ENCODE assay signal across 26 cellular contexts in genomic region chr13:43758834-43759233, GRCh38. TPM values are rescaled to one million over a fixed set of nuclear protein-coding genes. Genes with fewer than 3 reads are reported as not detected.
DNase-seq lines count a peak whose midpoint lies in the region; ATAC-seq and TF ChIP-seq lines count a peak whose summit lies in the region.
"Had no signal": no experiment of that assay in that cellular context is flagged by ENCODE, and none has a peak within 500 bp of the region (broad histone marks: within the 10 kb centered on the region; RNA-seq: fewer than 3 reads in every experiment).

No MANE protein-coding gene starts in this region.

- H3K9me3 ChIP-seq in upper lobe of left lung, result no peaks in the 10 kb centered on the region
- H3K9me3 ChIP-seq: sigmoid colon had no signal

- no peak for TF ChIP-seq EP300 in upper lobe of left lung (IDR thresholded peaks at IDR 0.05)

- WGBS in upper lobe of left lung, 2 donors, result 73 to 78% methylated on average over 1 of the region's 1 CpG

- TF ChIP-seq CTCF in GM13977 (IDR thresholded peaks at IDR 0.05; ENCODE audit: extremely low read depth, insufficient read depth, missing control alignments) (no peak), LNCaP clone FGC (IDR thresholded peaks at IDR 0.05; ENCODE audit: control insufficient read depth, extremely low read depth, insufficient read depth) (no peak), upper lobe of left lung (IDR thresholded peaks at IDR 0.05) (no peak)

- no peak for TF ChIP-seq POLR2A in upper lobe of left lung (IDR thresholded peaks at IDR 0.05)

- H3K27me3 ChIP-seq in upper lobe of left lung, result no peaks in the 10 kb centered on the region
- H3K27me3 ChIP-seq: dorsolateral prefrontal cortex, foreskin keratinocyte, sigmoid colon had no signal

- peak; percentile 67 for ATAC-seq in GM21717 (IDR thresholded peaks at IDR 0.05; ENCODE audit: unreplicated experiment)
- no peak for ATAC-seq in HG03196 (IDR thresholded peaks at IDR 0.05; ENCODE audit: unreplicated experiment)
- ATAC-seq in HG02884 (IDR thresholded peaks at IDR 0.05; ENCODE audit: unreplicated experiment), result no peak
- ATAC-seq in upper lobe of left lung (ENCODE audit: low FRiP score in 2 of 2), result no peak
- ATAC-seq: activated CD8-positive, alpha-beta T cell treated with anti-CD3 and anti-CD28 coated beads for 36 hours; foreskin keratinocyte; naive thymus-derived CD8-positive, alpha-beta T cell had no signal

- in situ Hi-C loops in GM13977 (cut with MboI; ENCODE audit: low pct_unique_long_range_greater_than_20kb, low sequenced_read_pairs, unreplicated experiment), result no loop called here

- H3K36me3 ChIP-seq in upper lobe of left lung, result no peaks in the 10 kb centered on the region
- H3K36me3 ChIP-seq: sigmoid colon had no signal

- no peaks in the 10 kb centered on the region for H3K4me1 ChIP-seq in upper lobe of left lung
- H3K4me1 ChIP-seq: foreskin keratinocyte, parathyroid adenoma had no signal

- H3K4me3 ChIP-seq in LNCaP clone FGC (ENCODE audit: low read depth, low read length) (no peak overlapping the region), upper lobe of left lung (no peak overlapping the region)
- H3K4me3 ChIP-seq: dorsolateral prefrontal cortex, sigmoid colon had no signal

- DNase-seq in GM13977 (ENCODE audit: low spot score) (peak; percentile 21), GM19238 (ENCODE audit: insufficient read length, low spot score) (peak; percentile 13), LNCaP clone FGC (ENCODE audit: low read depth) (peak; percentile 85), NCI-H1694 (lab: John Stamatoyannopoulos, UW) (no peak), upper lobe of left lung (no peak)
- DNase-seq: activated CD8-positive, alpha-beta T cell treated with anti-CD3 and anti-CD28 coated beads for 36 hours; activated naive CD4-positive, alpha-beta T cell treated with anti-CD3 and anti-CD28 coated beads, Interleukin-2, amount 50 U/mL, for 16 hours; activated T-cell treated with anti-CD3 and anti-CD28 coated beads, Interleukin-2, amount 50 U/mL, for 24 hours; aorta; central memory CD4-positive, alpha-beta T cell; DMS 273 treated with DMSO at 0.1 percent for 48 hours; dorsolateral prefrontal cortex; foreskin keratinocyte; GF-D8; HCEC 1CT; hippocampal formation; naive thymus-derived CD8-positive, alpha-beta T cell; NCI-H1436; NCI-H2227 treated with DMSO at 0.1 percent for 48 hours; sigmoid colon; stimulated activated naive CD4-positive, alpha-beta T cell had no signal

- no peak overlapping the region for H3K27ac ChIP-seq in upper lobe of left lung
- H3K27ac ChIP-seq: foreskin keratinocyte, parathyroid adenoma, sigmoid colon had no signal

RNA-seq across cellular contexts. Expression of gene ENOX1, which starts 27.9 kb away (rescaled TPM):
- 1 to 10 TPM in 1 of 6 donors, under 1 TPM in 3, not detected in 2; 0.20 to 1.0 (median 0.46) TPM for total RNA-seq in upper lobe of left lung
- total RNA-seq: naive thymus-derived CD8-positive, alpha-beta T cell; T-helper 2 cell treated with Interferon-gamma antibody and Interleukin-4, amounts not matched to agents 100 ng/mL and 5 ng/mL, for 36 hours had no signal

Comparison
In these comparisons a context has a peak if more than half of its experiments do, and no peak if none do; other contexts are left out.
1. DNase-seq: peak in GM13977 (single experiment), GM19238 (single experiment) and LNCaP clone FGC (single experiment); none in NCI-H1694 (single experiment) and upper lobe of left lung (0 of 2).